In genomic region chr14:91810699-91811098, GRCh38 we compare ENCODE assay signal across 9 cellular contexts.
"Had no signal": no experiment of that assay in that cellular context is flagged by ENCODE, and none has a peak within 500 bp of the region (broad histone marks: within the 10 kb centered on the region; RNA-seq: fewer than 3 reads in every experiment).

No MANE protein-coding gene starts in this region.

- DNase-seq: H9, HCEC 1CT, HFFc6, IMR-90 had no signal

- ATAC-seq: GM23338, K562 had no signal

- H3K27ac Mint-ChIP-seq: GM23338, H9, HFFc6 had no signal

- FAIRE-seq: H1, H54, HTR-8/SVneo, K562 had no signal

- H3K4me3 Mint-ChIP-seq: GM23338, H9, HFFc6 had no signal
